9 cellular contexts compared by ENCODE assay signal in the genomic region with DNA sequence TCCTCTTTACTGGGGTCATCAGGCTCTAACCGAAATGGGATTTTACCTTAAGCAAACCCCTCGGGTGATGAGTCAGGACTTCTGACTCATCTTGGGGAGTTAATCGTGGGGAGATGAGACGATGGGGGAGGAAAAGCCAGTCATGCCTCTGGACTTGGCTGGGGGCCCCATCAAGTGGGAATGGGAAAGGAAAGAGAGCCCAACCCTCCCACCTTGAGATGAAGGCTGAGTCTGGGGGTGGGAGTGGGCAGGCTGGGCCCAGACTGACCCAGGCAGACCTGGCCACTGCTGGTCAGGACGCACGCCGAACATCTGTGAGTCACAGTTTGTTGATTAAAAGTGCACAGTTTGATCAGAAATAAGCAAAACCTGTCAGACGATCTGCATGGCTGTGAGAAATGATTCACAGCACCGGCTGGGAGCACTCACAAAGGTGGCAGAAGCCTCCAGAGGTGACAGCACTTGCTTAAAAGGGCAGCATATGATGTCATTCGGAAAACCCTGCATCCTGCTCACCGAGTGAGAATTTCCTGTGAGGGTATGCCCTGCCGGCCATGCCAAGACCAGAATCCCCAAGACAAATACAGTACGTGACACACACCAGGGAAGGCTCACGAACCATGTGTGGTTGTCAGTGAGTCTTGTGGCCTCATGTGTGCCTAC. TPM values are rescaled to one million over a fixed set of nuclear protein-coding genes. Genes with fewer than 3 reads are reported as not detected.
DNase-seq lines count a peak whose midpoint lies in the region; ATAC-seq and TF ChIP-seq lines count a peak whose summit lies in the region.
"Had no signal": no experiment of that assay in that cellular context is flagged by ENCODE, and none has a peak within 500 bp of the region (broad histone marks: within the 10 kb centered on the region; RNA-seq: fewer than 3 reads in every experiment).

No MANE protein-coding gene starts in this region.

- no peaks in the 10 kb centered on the region for H3K27me3 Mint-ChIP-seq in activated CD8-positive, alpha-beta T cell treated with anti-CD3 and anti-CD28 coated beads for 36 hours
- H3K27me3 Mint-ChIP-seq in neural progenitor cell (ENCODE audit: insufficient read depth, low read depth) = peaks cover 4% of the 10 kb centered on the region
- H3K27me3 Mint-ChIP-seq: IgD-negative memory B cell had no signal

- TF ChIP-seq CTCF in BJ (IDR thresholded peaks at IDR 0.05; ENCODE audit: insufficient read depth, low read depth, low read length) (no peak), neural progenitor cell (IDR thresholded peaks at IDR 0.05) (no peak)
- TF ChIP-seq CTCF in activated CD8-positive, alpha-beta T cell treated with anti-CD3 and anti-CD28 coated beads for 36 hours (IDR thresholded peaks at IDR 0.05) = no peak

- POLR2A ChIA-PET in BJ (lab: Charles Lee) = no interaction called here
- POLR2A ChIA-PET in activated CD8-positive, alpha-beta T cell treated with anti-CD3 and anti-CD28 coated beads for 36 hours (lab: Charles Lee) = no interaction called here

- intact Hi-C loops in activated CD8-positive, alpha-beta T cell treated with anti-CD3 and anti-CD28 coated beads for 36 hours (cut with micrococcal nuclease) = no loop called here
- intact Hi-C loops in left ventricle myocardium superior (cut with micrococcal nuclease) = loop anchor here (5.0 kb wide), 1 partner anchor 33 kb away; no protein-coding TSS in a partner anchor

- H2AFZ ChIP-seq in neural progenitor cell (replicated peaks) = no peak overlapping the region

- peak overlapping the region; percentile 89 for H3K27ac Mint-ChIP-seq in activated CD8-positive, alpha-beta T cell treated with anti-CD3 and anti-CD28 coated beads for 36 hours
- no peak overlapping the region for H3K27ac Mint-ChIP-seq in neural progenitor cell
- H3K27ac Mint-ChIP-seq: IgD-negative memory B cell had no signal

- no peaks in the 10 kb centered on the region for H3K27me3 ChIP-seq in BJ (ENCODE audit: control insufficient read depth, insufficient read depth, low read length)
- no peaks in the 10 kb centered on the region for H3K27me3 ChIP-seq in neural progenitor cell

- no peaks in the 10 kb centered on the region for H3K79me2 ChIP-seq in neural progenitor cell (ENCODE audit: low read depth)

- H4K20me1 ChIP-seq in neural progenitor cell (ENCODE audit: low read depth) = no peaks in the 10 kb centered on the region

- H3K4me3 ChIP-seq in BJ (ENCODE audit: low read depth, low read length) (no peak overlapping the region), neural progenitor cell (no peak overlapping the region)

- H3K4me1 ChIP-seq in neural progenitor cell = no peaks in the 10 kb centered on the region

- H3K36me3 Mint-ChIP-seq in activated CD8-positive, alpha-beta T cell treated with anti-CD3 and anti-CD28 coated beads for 36 hours (ENCODE audit: low read depth) = peaks cover 5% of the 10 kb centered on the region
- H3K36me3 Mint-ChIP-seq in neural progenitor cell = peaks cover 10% of the 10 kb centered on the region

- DNase-seq in BJ (ENCODE audit: low read depth) = peak; percentile 93
- peak; percentile 74 for DNase-seq in activated CD8-positive, alpha-beta T cell treated with anti-CD3 and anti-CD28 coated beads for 36 hours
- no peak for DNase-seq in left ventricle myocardium superior
- DNase-seq in stimulated activated CD8-positive, alpha-beta memory T cell treated with anti-CD3 and anti-CD28 coated beads, Interleukin-4, amount 100 ng/mL, for 24 hours (ENCODE audit: low read depth) = peak; percentile 20
- DNase-seq in neural progenitor cell (ENCODE audit: low spot score) = no peak
- no peak for DNase-seq in NCI-H1417 treated with DMSO at 0.1 percent for 48 hours (lab: John Stamatoyannopoulos, UW)

- peaks cover 4% of the 10 kb centered on the region for H3K36me3 ChIP-seq in BJ (ENCODE audit: control insufficient read depth, insufficient read depth, low read length)
- no peaks in the 10 kb centered on the region for H3K36me3 ChIP-seq in neural progenitor cell

- no peaks in the 10 kb centered on the region for H3K9me3 ChIP-seq in neural progenitor cell (ENCODE audit: low read depth)

- no peaks in the 10 kb centered on the region for H3K9me3 Mint-ChIP-seq in activated CD8-positive, alpha-beta T cell treated with anti-CD3 and anti-CD28 coated beads for 36 hours
- H3K9me3 Mint-ChIP-seq in neural progenitor cell = no peaks in the 10 kb centered on the region
- H3K9me3 Mint-ChIP-seq: IgD-negative memory B cell had no signal

- no peak overlapping the region for H3K9ac ChIP-seq in neural progenitor cell

- H3K27ac ChIP-seq in neural progenitor cell = no peak overlapping the region

- ATAC-seq in GM19324 (IDR thresholded peaks at IDR 0.05; ENCODE audit: low FRiP score, unreplicated experiment) = peak; percentile 55
- ATAC-seq in HG03175 (IDR thresholded peaks at IDR 0.05; ENCODE audit: unreplicated experiment) = peak; percentile 68
- ATAC-seq in activated CD8-positive, alpha-beta T cell treated with anti-CD3 and anti-CD28 coated beads for 36 hours = peak; percentile 84
- peak; percentile 36 for ATAC-seq in left ventricle myocardium superior

- no peaks in the 10 kb centered on the region for H3F3A ChIP-seq in neural progenitor cell (ENCODE audit: low read depth)

- CTCF ChIA-PET in BJ (lab: Yijun Ruan, JAX) = interaction anchor here (2.4 kb wide), 1 partner anchor 40 kb away, joined by 15 read pairs; no protein-coding TSS in a partner anchor
- CTCF ChIA-PET in activated CD8-positive, alpha-beta T cell treated with anti-CD3 and anti-CD28 coated beads for 36 hours (lab: Charles Lee) = no interaction called here

- H3K4me2 ChIP-seq in neural progenitor cell = no peak overlapping the region

- H3K4me3 Mint-ChIP-seq in activated CD8-positive, alpha-beta T cell treated with anti-CD3 and anti-CD28 coated beads for 36 hours = peak overlapping the region; percentile 16
- H3K4me3 Mint-ChIP-seq in neural progenitor cell = no peak overlapping the region

- H3K4me1 Mint-ChIP-seq in activated CD8-positive, alpha-beta T cell treated with anti-CD3 and anti-CD28 coated beads for 36 hours (ENCODE audit: low read depth) = peaks cover 29% of the 10 kb centered on the region
- peaks cover 6% of the 10 kb centered on the region for H3K4me1 Mint-ChIP-seq in neural progenitor cell

RNA-seq across cellular contexts. Expression of gene SLC25A51, which starts 50.0 kb away (rescaled TPM):
- polyA plus RNA-seq in BJ (2011; rRNA removed) = 15.6 and 24.4 TPM in 2 replicates
- 38.2 and 51.5 TPM in 2 replicates for polyA minus RNA-seq in BJ (2011; rRNA and poly(A)+ RNA removed)
- total RNA-seq in activated CD8-positive, alpha-beta T cell treated with anti-CD3 and anti-CD28 coated beads for 36 hours = 10 to 100 TPM; 27.1 to 27.2 TPM
- 23.0 TPM for total RNA-seq in left ventricle myocardium superior
- total RNA-seq in neural progenitor cell (ENCODE audit: low replicate concordance) = 22.6 and 24.6 TPM in 2 replicates

Comparison
In these comparisons a context has a peak if more than half of its experiments do, and no peak if none do; other contexts are left out.
1. DNase-seq: peak in BJ (single experiment), activated CD8-positive, alpha-beta T cell treated with anti-CD3 and anti-CD28 coated beads for 36 hours (single experiment) and stimulated activated CD8-positive, alpha-beta memory T cell treated with anti-CD3 and anti-CD28 coated beads, Interleukin-4, amount 100 ng/mL, for 24 hours (single experiment); none in left ventricle myocardium superior (single experiment), neural progenitor cell (single experiment) and NCI-H1417 treated with DMSO at 0.1 percent for 48 hours (single experiment).
2. Peak in every context shown above with its lines, with median percentiles within 50 percentile points of each other: ATAC-seq.